ENCODE assay signal across 38 cellular contexts in the genomic region with DNA sequence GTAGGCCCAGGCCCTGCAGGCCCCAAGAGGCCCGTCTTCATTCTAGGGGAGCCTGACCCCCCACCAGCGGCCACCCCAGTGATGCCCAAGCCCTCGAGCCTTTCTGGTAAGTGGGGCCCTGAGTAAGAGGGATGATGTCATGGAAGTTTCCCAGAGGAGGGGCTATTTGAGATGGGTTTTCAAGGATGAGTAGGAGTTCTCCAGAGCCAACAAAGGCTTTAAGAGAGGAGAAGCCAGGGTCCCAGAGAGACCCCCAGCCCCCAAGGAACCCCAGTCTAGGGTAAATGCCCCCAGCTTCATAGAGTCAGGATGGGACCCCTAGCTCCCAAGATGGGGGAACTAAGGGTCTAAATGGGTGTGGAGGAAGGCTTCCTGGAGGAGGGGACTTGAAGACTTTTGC. TPM values are rescaled to one million over a fixed set of nuclear protein-coding genes. Genes with fewer than 3 reads are reported as not detected.
"Had no signal": no experiment of that assay in that cellular context is flagged by ENCODE, and none has a peak within 500 bp of the region (broad histone marks: within the 10 kb centered on the region; RNA-seq: fewer than 3 reads in every experiment).

No MANE protein-coding gene starts in this region.

- H3K4me3 Mint-ChIP-seq: activated B cell treated with CpG ODN at 0.5 μM for 24 hours; activated CD4-positive, alpha-beta memory T cell treated with anti-CD3 and anti-CD28 coated beads for 36 hours; activated naive CD4-positive, alpha-beta T cell treated with anti-CD3 and anti-CD28 coated beads, Interleukin-2, amount 50 U/mL, for 24 hours; activated T-cell treated with anti-CD3 and anti-CD28 coated beads, Interleukin-2, amount 50 U/mL, for 4 hours; activated T-helper 1 cell treated with anti-CD3 and anti-CD28 coated beads, Interleukin-12 subunit alpha, Interleukin-12 subunit beta, Interleukin-2, Interleukin-4 antibody, amounts not matched to agents 30 ng/mL and 10 ng/mL and 1 ng/mL, durations not matched to agents 14 hours and 24 hours and 36 hours had no signal

- DNase-seq: activated B cell treated with CpG ODN at 0.5 μM for 24 hours; activated CD4-positive, alpha-beta memory T cell treated with anti-CD3 and anti-CD28 coated beads for 36 hours; activated CD4-positive, alpha-beta T cell treated with anti-CD3 and anti-CD28 coated beads for 4 hours; activated CD4-positive, alpha-beta T cell treated with anti-CD3 and anti-CD28 coated beads, Interleukin-2, amount 50 U/mL, for 1 hour; activated CD4-positive, CD25-positive, alpha-beta regulatory T cell treated with anti-CD3 and anti-CD28 coated beads, Interleukin-2, amount 50 U/mL, for 72 hours; activated CD8-positive, alpha-beta memory T cell treated with anti-CD3 and anti-CD28 coated beads, Interleukin-2, amount 50 U/mL, for 4 hours; activated gamma-delta T cell treated with Interleukin-2 at 50 U/mL for 16 hours; activated T-cell treated with anti-CD3 and anti-CD28 coated beads for 4 hours; activated T-cell treated with anti-CD3 and anti-CD28 coated beads, Interleukin-2, amount 50 U/mL, for 4 hours; adrenal gland; body of pancreas; Karpas-422; MM.1S; MV-4-11; NCI-H1092; NCI-H1436 treated with DMSO at 0.1 percent for 48 hours; NCI-H1694 treated with DMSO at 0.1 percent for 48 hours; NCI-H2029; NCI-H2107; NCI-H2171; NCI-H510A; NCI-H526; NCI-H748 treated with DMSO at 0.1 percent for 48 hours; NK-92 treated with Interleukin-12 subunit alpha and Interleukin-12 subunit beta, amount 100 ng/mL, for 24 hours; PC-3; Peyer's patch; RPMI8226; SHP77 treated with DMSO at 0.1 percent for 48 hours; SW 1271; T-helper 1 cell; T-helper 2 cell; T-helper 9 cell had no signal

- FAIRE-seq: astrocyte had no signal

- H3K9me3 Mint-ChIP-seq: activated B cell treated with CpG ODN at 0.5 μM for 24 hours; activated CD4-positive, alpha-beta memory T cell treated with anti-CD3 and anti-CD28 coated beads for 36 hours; activated naive CD4-positive, alpha-beta T cell treated with anti-CD3 and anti-CD28 coated beads, Interleukin-2, amount 50 U/mL, for 24 hours; activated T-cell treated with anti-CD3 and anti-CD28 coated beads, Interleukin-2, amount 50 U/mL, for 4 hours; activated T-helper 1 cell treated with anti-CD3 and anti-CD28 coated beads, Interleukin-12 subunit alpha, Interleukin-12 subunit beta, Interleukin-2, Interleukin-4 antibody, amounts not matched to agents 30 ng/mL and 10 ng/mL and 1 ng/mL, durations not matched to agents 14 hours and 24 hours and 36 hours had no signal

- H3K4me1 ChIP-seq: adrenal gland, body of pancreas, breast epithelium, Peyer's patch, SJSA1 had no signal

- H3K27ac ChIP-seq: adrenal gland, body of pancreas, breast epithelium, Peyer's patch, SJSA1, VCaP had no signal

- H3K4me3 ChIP-seq: adrenal gland, body of pancreas, breast epithelium, Peyer's patch, SJSA1 had no signal

- ATAC-seq: activated T-cell treated with anti-CD3 and anti-CD28 coated beads, Interleukin-2, amount 50 U/mL, for 4 hours; body of pancreas; PC-3 had no signal

- H3K27me3 Mint-ChIP-seq: activated B cell treated with CpG ODN at 0.5 μM for 24 hours; activated CD4-positive, alpha-beta memory T cell treated with anti-CD3 and anti-CD28 coated beads for 36 hours; activated naive CD4-positive, alpha-beta T cell treated with anti-CD3 and anti-CD28 coated beads, Interleukin-2, amount 50 U/mL, for 24 hours had no signal

- H3K27me3 ChIP-seq: adrenal gland, body of pancreas, breast epithelium, Peyer's patch, SJSA1 had no signal

- H3K9me3 ChIP-seq: adrenal gland, body of pancreas, breast epithelium, Peyer's patch, SJSA1 had no signal

- H3K36me3 ChIP-seq: breast epithelium had no signal

- H3K4me1 Mint-ChIP-seq: activated B cell treated with CpG ODN at 0.5 μM for 24 hours; activated naive CD4-positive, alpha-beta T cell treated with anti-CD3 and anti-CD28 coated beads, Interleukin-2, amount 50 U/mL, for 24 hours had no signal

- H3K27ac Mint-ChIP-seq: activated B cell treated with CpG ODN at 0.5 μM for 24 hours; activated CD4-positive, alpha-beta memory T cell treated with anti-CD3 and anti-CD28 coated beads for 36 hours; activated naive CD4-positive, alpha-beta T cell treated with anti-CD3 and anti-CD28 coated beads, Interleukin-2, amount 50 U/mL, for 24 hours; activated T-helper 1 cell treated with anti-CD3 and anti-CD28 coated beads, Interleukin-12 subunit alpha, Interleukin-12 subunit beta, Interleukin-2, Interleukin-4 antibody, amounts not matched to agents 30 ng/mL and 10 ng/mL and 1 ng/mL, durations not matched to agents 14 hours and 24 hours and 36 hours had no signal

RNA-seq across cellular contexts. Expression of a gene that starts 57.2 kb away (rescaled TPM):
- total RNA-seq: PC-3 had no signal
